Comparison of ENCODE assay signal across 1 cellular context in the genomic region with DNA sequence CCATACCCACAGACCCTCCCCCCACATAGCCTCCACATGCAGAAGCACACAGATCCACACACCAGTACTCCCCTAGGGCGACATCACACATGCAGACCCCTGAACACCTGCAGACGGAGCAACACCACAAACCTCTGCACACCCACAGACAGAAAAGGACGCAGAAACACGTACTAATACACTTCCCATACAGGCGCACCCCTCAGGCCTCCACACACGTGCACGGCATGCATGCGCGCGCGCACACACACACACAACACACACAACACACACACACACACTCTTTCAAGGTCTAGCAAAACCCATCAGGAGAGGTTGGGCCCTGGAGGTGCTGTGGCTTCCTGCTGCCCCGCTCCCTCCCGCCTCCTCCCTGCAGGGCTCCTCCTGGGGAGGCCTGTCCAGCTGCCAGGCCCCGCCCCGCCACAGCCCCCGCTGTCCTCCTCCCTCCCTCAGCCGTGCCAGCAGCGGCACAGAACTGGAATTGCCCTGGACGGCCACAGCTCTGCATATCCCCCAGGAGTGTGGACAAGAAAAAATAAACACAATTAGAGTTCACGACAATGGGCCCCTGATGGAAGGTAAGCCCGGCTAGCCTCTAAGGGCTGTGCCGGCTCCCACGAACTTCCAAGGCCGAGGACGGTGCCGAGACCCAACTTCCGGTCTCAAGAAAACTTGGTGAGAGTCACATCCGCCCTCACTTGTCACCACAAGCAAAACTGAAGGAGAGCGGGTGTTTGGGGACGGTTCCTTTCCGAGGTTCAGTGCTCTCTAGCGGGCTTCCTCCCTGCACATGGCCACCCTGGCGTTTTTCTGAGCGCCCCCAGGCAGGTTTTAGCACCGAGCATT.
TF ChIP-seq lines count a peak whose summit lies in the region.

No MANE protein-coding gene starts in this region.

TF ChIP-seq in HepG2, 621 proteins besides CTCF, POLR2A, EP300 and RAD21 (continued from another document and continues in another):
- TF ChIP-seq UBTF (CRISPR knock-in tag; IDR thresholded peaks at IDR 0.05) (peak; percentile 87), ZMYM3 (CRISPR knock-in tag; IDR thresholded peaks at IDR 0.05) (no peak), ZNF460 (CRISPR knock-in tag; IDR thresholded peaks at IDR 0.05; ENCODE audit: borderline replicate concordance) (no peak; the same call in 1 of the 2 replicates), NFATC3 (CRISPR knock-in tag; IDR thresholded peaks at IDR 0.05) (no peak; the same call in 1 of the 2 replicates), MED1 (CRISPR knock-in tag; IDR thresholded peaks at IDR 0.05) (peak; percentile 75; the same call in 1 of the 2 replicates), SIX1 (CRISPR knock-in tag; IDR thresholded peaks at IDR 0.05; ENCODE audit: borderline replicate concordance) (no peak), ZFP41 (CRISPR knock-in tag; IDR thresholded peaks at IDR 0.05; ENCODE audit: borderline replicate concordance) (peak; percentile 64; the same call in 1 of the 2 replicates), ZFY (CRISPR knock-in tag; IDR thresholded peaks at IDR 0.05) (no peak; the same call in none of the 2 replicates), ZNF337 (CRISPR knock-in tag; IDR thresholded peaks at IDR 0.05; ENCODE audit: borderline replicate concordance, low read depth) (peak; percentile 96; the same call in 1 of the 2 replicates), MAFK (conservative IDR thresholded peaks at IDR 0.05 in 1 of 2, IDR thresholded peaks at IDR 0.05 in 1 of 2; ENCODE audit: low read length in 2 of 2) (no peak), ZNF790 (CRISPR knock-in tag; IDR thresholded peaks at IDR 0.05; ENCODE audit: borderline replicate concordance) (peak; percentile 98), ZFP62 (CRISPR knock-in tag; IDR thresholded peaks at IDR 0.05) (no peak), ZNF891 (CRISPR knock-in tag; IDR thresholded peaks at IDR 0.05) (peak; percentile 33; the same call in 1 of the 2 replicates), REL (CRISPR knock-in tag; conservative IDR thresholded peaks at IDR 0.05) (0 out of 2 replicates have a peak, but pooled peaks have one; percentile 54), GFI1 (CRISPR knock-in tag; IDR thresholded peaks at IDR 0.05; ENCODE audit: borderline replicate concordance) (peak; percentile 58), ERF (CRISPR knock-in tag; IDR thresholded peaks at IDR 0.05) (no peak), KLF15 (CRISPR knock-in tag; IDR thresholded peaks at IDR 0.05; ENCODE audit: borderline replicate concordance) (peak; percentile 69; the same call in 1 of the 2 replicates), DZIP1 (CRISPR knock-in tag; IDR thresholded peaks at IDR 0.05) (peak; percentile 47; the same call in 1 of the 2 replicates), ZNF775 (CRISPR knock-in tag; IDR thresholded peaks at IDR 0.05; ENCODE audit: borderline replicate concordance) (no peak), KDM4B (CRISPR knock-in tag; IDR thresholded peaks at IDR 0.05) (no peak), RNF2 (conservative IDR thresholded peaks at IDR 0.05; ENCODE audit: low read depth) (no peak), BHLHE40 (IDR thresholded peaks at IDR 0.05; ENCODE audit: low read length) (peak; percentile 81), ZNF431 (CRISPR knock-in tag; IDR thresholded peaks at IDR 0.05; ENCODE audit: borderline replicate concordance, low read depth) (peak; percentile 52), ZNF33A (CRISPR knock-in tag; IDR thresholded peaks at IDR 0.05; ENCODE audit: borderline replicate concordance) (no peak; the same call in 1 of the 2 replicates), ZNF580 (CRISPR knock-in tag; IDR thresholded peaks at IDR 0.05; ENCODE audit: borderline replicate concordance, low read depth) (no peak), ZNF383 (CRISPR knock-in tag; IDR thresholded peaks at IDR 0.05; ENCODE audit: borderline replicate concordance) (no peak), FOXP1 (IDR thresholded peaks at IDR 0.05) (peak; percentile 52), FOXP1 (CRISPR knock-in tag; IDR thresholded peaks at IDR 0.05) (peak; percentile 5; the same call in 1 of the 2 replicates), RORA (CRISPR knock-in tag; IDR thresholded peaks at IDR 0.05) (no peak), ZHX1 (CRISPR knock-in tag; IDR thresholded peaks at IDR 0.05; ENCODE audit: low read depth) (0 out of 2 replicates have a peak, but pooled peaks have one; percentile 67), RFX1 (IDR thresholded peaks at IDR 0.05) (no peak), PAXIP1 (CRISPR knock-in tag; conservative IDR thresholded peaks at IDR 0.05) (peak; percentile 70; the same call in 1 of the 2 replicates), MYNN (CRISPR knock-in tag; IDR thresholded peaks at IDR 0.05; ENCODE audit: low read depth) (no peak; the same call in 1 of the 2 replicates), ZSCAN12 (CRISPR knock-in tag; IDR thresholded peaks at IDR 0.05) (no peak), MLX (CRISPR knock-in tag; IDR thresholded peaks at IDR 0.05) (0 out of 2 replicates have a peak, but pooled peaks have one; percentile 12), SP5 (CRISPR knock-in tag; IDR thresholded peaks at IDR 0.05; ENCODE audit: borderline replicate concordance, low read depth) (peak; percentile 80), SNRNP70 (IDR thresholded peaks at IDR 0.05; ENCODE audit: low read depth, low read length) (no peak), ZNF678 (CRISPR knock-in tag; IDR thresholded peaks at IDR 0.05) (no peak), NFRKB (IDR thresholded peaks at IDR 0.05) (no peak), HNRNPLL (IDR thresholded peaks at IDR 0.05; ENCODE audit: low read depth, low read length, poor library complexity, severe bottlenecking) (no peak)
- TF ChIP-seq, protein P1, sequence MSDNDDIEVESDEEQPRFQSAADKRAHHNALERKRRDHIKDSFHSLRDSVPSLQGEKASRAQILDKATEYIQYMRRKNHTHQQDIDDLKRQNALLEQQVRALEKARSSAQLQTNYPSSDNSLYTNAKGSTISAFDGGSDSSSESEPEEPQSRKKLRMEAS (IDR thresholded peaks at IDR 0.05): no peak
- TF ChIP-seq, protein P2, sequence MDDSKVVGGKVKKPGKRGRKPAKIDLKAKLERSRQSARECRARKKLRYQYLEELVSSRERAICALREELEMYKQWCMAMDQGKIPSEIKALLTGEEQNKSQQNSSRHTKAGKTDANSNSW (CRISPR knock-in tag; IDR thresholded peaks at IDR 0.05; ENCODE audit: borderline replicate concordance): peak; percentile 82; the same call in 1 of the 2 replicates
- TF ChIP-seq, protein P3, sequence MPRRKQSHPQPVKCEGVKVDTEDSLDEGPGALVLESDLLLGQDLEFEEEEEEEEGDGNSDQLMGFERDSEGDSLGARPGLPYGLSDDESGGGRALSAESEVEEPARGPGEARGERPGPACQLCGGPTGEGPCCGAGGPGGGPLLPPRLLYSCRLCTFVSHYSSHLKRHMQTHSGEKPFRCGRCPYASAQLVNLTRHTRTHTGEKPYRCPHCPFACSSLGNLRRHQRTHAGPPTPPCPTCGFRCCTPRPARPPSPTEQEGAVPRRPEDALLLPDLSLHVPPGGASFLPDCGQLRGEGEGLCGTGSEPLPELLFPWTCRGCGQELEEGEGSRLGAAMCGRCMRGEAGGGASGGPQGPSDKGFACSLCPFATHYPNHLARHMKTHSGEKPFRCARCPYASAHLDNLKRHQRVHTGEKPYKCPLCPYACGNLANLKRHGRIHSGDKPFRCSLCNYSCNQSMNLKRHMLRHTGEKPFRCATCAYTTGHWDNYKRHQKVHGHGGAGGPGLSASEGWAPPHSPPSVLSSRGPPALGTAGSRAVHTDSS (CRISPR knock-in tag; conservative IDR thresholded peaks at IDR 0.05): no peak
- TF ChIP-seq, protein P4, sequence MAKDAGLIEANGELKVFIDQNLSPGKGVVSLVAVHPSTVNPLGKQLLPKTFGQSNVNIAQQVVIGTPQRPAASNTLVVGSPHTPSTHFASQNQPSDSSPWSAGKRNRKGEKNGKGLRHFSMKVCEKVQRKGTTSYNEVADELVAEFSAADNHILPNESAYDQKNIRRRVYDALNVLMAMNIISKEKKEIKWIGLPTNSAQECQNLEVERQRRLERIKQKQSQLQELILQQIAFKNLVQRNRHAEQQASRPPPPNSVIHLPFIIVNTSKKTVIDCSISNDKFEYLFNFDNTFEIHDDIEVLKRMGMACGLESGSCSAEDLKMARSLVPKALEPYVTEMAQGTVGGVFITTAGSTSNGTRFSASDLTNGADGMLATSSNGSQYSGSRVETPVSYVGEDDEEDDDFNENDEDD (CRISPR knock-in tag; IDR thresholded peaks at IDR 0.05; ENCODE audit: borderline replicate concordance): peak; percentile 19; the same call in 1 of the 2 replicates
